In genomic region chr17:75460295-75460694, GRCh38 we compare ENCODE assay signal across 17 cellular contexts. TPM values are rescaled to one million over a fixed set of nuclear protein-coding genes. Genes with fewer than 3 reads are reported as not detected.
DNase-seq lines count a peak whose midpoint lies in the region; ATAC-seq and TF ChIP-seq lines count a peak whose summit lies in the region.
"Had no signal": no experiment of that assay in that cellular context is flagged by ENCODE, and none has a peak within 500 bp of the region (broad histone marks: within the 10 kb centered on the region; RNA-seq: fewer than 3 reads in every experiment).

No MANE protein-coding gene starts in this region.

- no peak overlapping the region for H3K4me3 Mint-ChIP-seq in activated naive CD4-positive, alpha-beta T cell treated with anti-CD3 and anti-CD28 coated beads for 36 hours
- H3K4me3 Mint-ChIP-seq: activated CD8-positive, alpha-beta memory T cell treated with anti-CD3 and anti-CD28 coated beads, Interleukin-2, amount 10 ng/mL, durations not matched to agents 7 days and 5 days; stimulated activated naive CD8-positive, alpha-beta T cell treated with anti-CD3 and anti-CD28 coated beads, Interleukin-15, Interleukin-2, amounts not matched to agents 100 ng/mL and 50 ng/mL, for 24 hours; T-helper 1 cell treated with Interleukin-12 subunit alpha and Interleukin-12 subunit beta and Interleukin-4 antibody, amounts not matched to agents 30 μg/mL and 1 μg/mL, for 36 hours had no signal

- CTCF ChIA-PET in activated naive CD4-positive, alpha-beta T cell treated with anti-CD3 and anti-CD28 coated beads for 36 hours (lab: Charles Lee), result no interaction called here

- H3K4me3 ChIP-seq in Loucy (ENCODE audit: low read length, poor library complexity, severe bottlenecking) (no peak overlapping the region), lower lobe of right lung (no peak overlapping the region), stomach (no peak overlapping the region)
- H3K4me3 ChIP-seq: spleen had no signal

- H3K27me3 ChIP-seq in Loucy (ENCODE audit: insufficient read depth, low read length, poor library complexity, severe bottlenecking) (no peaks in the 10 kb centered on the region), lower lobe of right lung (ENCODE audit: low read depth) (no peaks in the 10 kb centered on the region), stomach (no peaks in the 10 kb centered on the region)
- H3K27me3 ChIP-seq: spleen had no signal

- WGBS in stomach, 5 donors, result 88 to 96% (median 89%) methylated on average over 4 of the region's 4 CpGs

- TF ChIP-seq CTCF in Loucy (conservative IDR thresholded peaks at IDR 0.05; ENCODE audit: low read length), result no peak
- no peak for TF ChIP-seq CTCF in lower lobe of right lung (IDR thresholded peaks at IDR 0.05)
- no peak for TF ChIP-seq CTCF in stomach (IDR thresholded peaks at IDR 0.05)

- no peaks in the 10 kb centered on the region for H3K9me2 ChIP-seq in Loucy (replicated peaks; ENCODE audit: low read depth, low read length)

- DNase-seq in amniotic epithelial cell (ENCODE audit: low read depth) (peak; percentile 36), lower lobe of right lung (no peak), stomach (no peak), SW 1271 (lab: John Stamatoyannopoulos, UW) (no peak), iPS-NIHi11 (ENCODE audit: low spot score) (no peak)
- DNase-seq in activated naive CD4-positive, alpha-beta T cell treated with anti-CD3 and anti-CD28 coated beads for 36 hours, result no peak
- DNase-seq: activated CD8-positive, alpha-beta memory T cell treated with anti-CD3 and anti-CD28 coated beads, Interleukin-2, amount 10 ng/mL, durations not matched to agents 7 days and 5 days; activated gamma-delta T cell treated with Interleukin-2 at 50 U/mL for 16 hours; effector CD8-positive, alpha-beta T cell; mesendoderm; NCI-H1048; spleen had no signal

- H2AFZ ChIP-seq in Loucy (ENCODE audit: low read length), result no peak overlapping the region

- H3K4me2 ChIP-seq in Loucy (ENCODE audit: low read depth, low read length, poor library complexity, severe bottlenecking), result peak overlapping the region; percentile 7

- H3K36me3 Mint-ChIP-seq in activated naive CD4-positive, alpha-beta T cell treated with anti-CD3 and anti-CD28 coated beads for 36 hours (ENCODE audit: low read depth), result no peaks in the 10 kb centered on the region

- H3K27ac Mint-ChIP-seq in activated naive CD4-positive, alpha-beta T cell treated with anti-CD3 and anti-CD28 coated beads for 36 hours, result no peak overlapping the region
- H3K27ac Mint-ChIP-seq: activated CD8-positive, alpha-beta memory T cell treated with anti-CD3 and anti-CD28 coated beads, Interleukin-2, amount 10 ng/mL, durations not matched to agents 7 days and 5 days; stimulated activated naive CD8-positive, alpha-beta T cell treated with anti-CD3 and anti-CD28 coated beads, Interleukin-15, Interleukin-2, amounts not matched to agents 100 ng/mL and 50 ng/mL, for 24 hours; T-helper 1 cell treated with Interleukin-12 subunit alpha and Interleukin-12 subunit beta and Interleukin-4 antibody, amounts not matched to agents 30 μg/mL and 1 μg/mL, for 36 hours had no signal

- H3K4me1 Mint-ChIP-seq in activated naive CD4-positive, alpha-beta T cell treated with anti-CD3 and anti-CD28 coated beads for 36 hours (ENCODE audit: low read depth), result peaks cover 18% of the 10 kb centered on the region

- no peaks in the 10 kb centered on the region for H3K9me3 Mint-ChIP-seq in activated naive CD4-positive, alpha-beta T cell treated with anti-CD3 and anti-CD28 coated beads for 36 hours
- H3K9me3 Mint-ChIP-seq: stimulated activated naive CD8-positive, alpha-beta T cell treated with anti-CD3 and anti-CD28 coated beads, Interleukin-15, Interleukin-2, amounts not matched to agents 100 ng/mL and 50 ng/mL, for 24 hours; T-helper 1 cell treated with Interleukin-12 subunit alpha and Interleukin-12 subunit beta and Interleukin-4 antibody, amounts not matched to agents 30 μg/mL and 1 μg/mL, for 36 hours had no signal

- intact Hi-C loops in lower lobe of right lung (cut with DNase I) (no loop called here), stomach (cut with DNase I; ENCODE audit: low total_unique reads) (no loop called here)
- intact Hi-C loops in activated naive CD4-positive, alpha-beta T cell treated with anti-CD3 and anti-CD28 coated beads for 36 hours (cut with micrococcal nuclease), result no loop called here

- no peak for ATAC-seq in lower lobe of right lung
- no peak for ATAC-seq in GM21576 (IDR thresholded peaks at IDR 0.05; ENCODE audit: unreplicated experiment)
- ATAC-seq: activated CD4-positive, CD25-positive, alpha-beta regulatory T cell treated with anti-CD3 and anti-CD28 coated beads, Interleukin-2, amount 50 U/mL, for 24 hours; activated CD8-positive, alpha-beta memory T cell treated with anti-CD3 and anti-CD28 coated beads, Interleukin-2, amount 10 ng/mL, durations not matched to agents 7 days and 5 days had no signal

- no peaks in the 10 kb centered on the region for H3F3A ChIP-seq in Loucy (ENCODE audit: low read depth)

- H3K9me3 ChIP-seq in Loucy (ENCODE audit: insufficient read depth, low read depth, low read length) (no peaks in the 10 kb centered on the region), lower lobe of right lung (no peaks in the 10 kb centered on the region), stomach (no peaks in the 10 kb centered on the region)
- H3K9me3 ChIP-seq: spleen had no signal

- H3K9ac ChIP-seq in Loucy (ENCODE audit: low read depth, low read length, poor library complexity, severe bottlenecking), result no peak overlapping the region

- H3K4me1 ChIP-seq in Loucy (ENCODE audit: insufficient read depth, low read length, poor library complexity, severe bottlenecking) (peaks cover 38% of the 10 kb centered on the region), lower lobe of right lung (peaks cover 36% of the 10 kb centered on the region), stomach (peaks cover 23 to 46% (median 43%) of the 10 kb centered on the region in 4 donors)

- H3K36me3 ChIP-seq in Loucy (ENCODE audit: insufficient read depth, low read length), result no peaks in the 10 kb centered on the region
- no peaks in the 10 kb centered on the region for H3K36me3 ChIP-seq in lower lobe of right lung
- H3K36me3 ChIP-seq in stomach, result no peaks in the 10 kb centered on the region
- H3K36me3 ChIP-seq: spleen had no signal

- H3K27me3 Mint-ChIP-seq in activated naive CD4-positive, alpha-beta T cell treated with anti-CD3 and anti-CD28 coated beads for 36 hours (ENCODE audit: low read depth), result no peaks in the 10 kb centered on the region
- H3K27me3 Mint-ChIP-seq: activated CD8-positive, alpha-beta memory T cell treated with anti-CD3 and anti-CD28 coated beads, Interleukin-2, amount 10 ng/mL, durations not matched to agents 7 days and 5 days; stimulated activated naive CD8-positive, alpha-beta T cell treated with anti-CD3 and anti-CD28 coated beads, Interleukin-15, Interleukin-2, amounts not matched to agents 100 ng/mL and 50 ng/mL, for 24 hours had no signal

- no peaks in the 10 kb centered on the region for H4K20me1 ChIP-seq in Loucy (ENCODE audit: insufficient read depth, low read length, poor library complexity, severe bottlenecking)

- H3K27ac ChIP-seq in lower lobe of right lung (peak overlapping the region; percentile 65), stomach (peak overlapping the region; percentile 17 to 83 (median 72))

- TF ChIP-seq EP300 in stomach (IDR thresholded peaks at IDR 0.05), result no peak

- H3K79me2 ChIP-seq in Loucy (ENCODE audit: insufficient read depth, low read length), result peaks cover 19% of the 10 kb centered on the region; the same call in 1 of the 2 replicates

- no peak for TF ChIP-seq POLR2A in stomach (IDR thresholded peaks at IDR 0.05)

RNA-seq across cellular contexts. Expression of gene TMEM94, which starts 3.9 kb away (rescaled TPM):
- total RNA-seq in lower lobe of right lung, result 89.5 TPM
- 100 to 1,000 TPM in 3 of 5 donors, 10 to 100 TPM in 2; 31.9 to 466 (median 128) TPM for total RNA-seq in stomach
- polyA plus RNA-seq in stomach, result 10 to 100 TPM; 16.6 to 28.5 (median 20.5) TPM
- total RNA-seq in activated naive CD4-positive, alpha-beta T cell treated with anti-CD3 and anti-CD28 coated beads for 36 hours, result 10 to 100 TPM; 50.4 to 53.5 TPM

RNA-seq across cellular contexts. Expression of gene GRB2, which starts 54.8 kb away (rescaled TPM):
- total RNA-seq in lower lobe of right lung (181 TPM), stomach (100 to 1,000 TPM in 4 of 5 donors, 10 to 100 TPM in 1; 73.3 to 488 (median 135) TPM)
- polyA plus RNA-seq in stomach, result 10 to 100 TPM; 32.5 to 48.9 (median 43.3) TPM
- total RNA-seq in activated naive CD4-positive, alpha-beta T cell treated with anti-CD3 and anti-CD28 coated beads for 36 hours, result 100 to 1,000 TPM; 166 to 169 TPM

RNA-seq across cellular contexts. Expression of gene CASKIN2, which starts 55.0 kb away (rescaled TPM):
- total RNA-seq in lower lobe of right lung, result 68.8 TPM
- total RNA-seq in stomach, result 10 to 100 TPM in 4 of 5 donors, 1 to 10 TPM in 1; 9.0 to 27.4 (median 15.6) TPM
- 1 to 10 TPM; 5.4 to 9.3 (median 8.8) TPM for polyA plus RNA-seq in stomach
- total RNA-seq in activated naive CD4-positive, alpha-beta T cell treated with anti-CD3 and anti-CD28 coated beads for 36 hours, result 1 to 10 TPM; 1.0 to 1.1 TPM

RNA-seq across cellular contexts. Expression of gene TSEN54, which starts 56.0 kb away (rescaled TPM):
- total RNA-seq in lower lobe of right lung (20.4 TPM), stomach (100 to 1,000 TPM in 2 of 5 donors, 10 to 100 TPM in 3; 13.2 to 219 (median 48.1) TPM)
- 10 to 100 TPM; 20.8 to 49.7 (median 36.2) TPM for polyA plus RNA-seq in stomach
- total RNA-seq in activated naive CD4-positive, alpha-beta T cell treated with anti-CD3 and anti-CD28 coated beads for 36 hours, result 10 to 100 TPM; 21.4 to 22.0 TPM

Comparison
In these comparisons a context has a peak if more than half of its experiments do, and no peak if none do; other contexts are left out.
1. RNA of gene CASKIN2, which starts 55.0 kb away (total RNA-seq): 68.8 TPM in lower lobe of right lung (single experiment) and 9.0 to 27.4 TPM in stomach; 1.0 to 1.1 TPM in activated naive CD4-positive, alpha-beta T cell treated with anti-CD3 and anti-CD28 coated beads for 36 hours; every median in the first group is over 4 times any median in the second.